Comparison of ENCODE assay signal across 21 cellular contexts in genomic region chr14:67474366-67474765, GRCh38.
"Had no signal": no experiment of that assay in that cellular context is flagged by ENCODE, and none has a peak within 500 bp of the region (broad histone marks: within the 10 kb centered on the region; RNA-seq: fewer than 3 reads in every experiment).

No MANE protein-coding gene starts in this region.

- H3K27me3 ChIP-seq: colonic mucosa, esophagus squamous epithelium, gastroesophageal sphincter, neutrophil, sigmoid colon, stomach had no signal

- H3K4me1 ChIP-seq: colonic mucosa, esophagus squamous epithelium, gastroesophageal sphincter, sigmoid colon, stomach had no signal

- H3K36me3 ChIP-seq: colonic mucosa, esophagus squamous epithelium, sigmoid colon had no signal

- H3K27ac ChIP-seq: colonic mucosa, esophagus squamous epithelium, gastroesophageal sphincter, neutrophil, psoas muscle, sigmoid colon, stomach had no signal

- H3K4me3 Mint-ChIP-seq: naive B cell had no signal

- H3K4me3 ChIP-seq: colonic mucosa, esophagus squamous epithelium, gastroesophageal sphincter, lung, psoas muscle, sigmoid colon, stomach had no signal

- H3K27me3 Mint-ChIP-seq: naive B cell had no signal

- ATAC-seq: gastroesophageal sphincter, left colon, left ventricle myocardium superior, psoas muscle had no signal

- FAIRE-seq: kidney, small intestine had no signal

- H3K9me3 Mint-ChIP-seq: naive B cell had no signal

- H3K9me3 ChIP-seq: colonic mucosa, esophagus squamous epithelium, gastroesophageal sphincter, neutrophil, psoas muscle, sigmoid colon, stomach had no signal

- DNase-seq: colonic mucosa; dermis blood vessel endothelial cell; esophagus squamous epithelium; foreskin fibroblast; glutamatergic neuron; left colon; left ventricle myocardium superior; mesenchymal stem cell; naive B cell; psoas muscle; sigmoid colon; small intestine; stimulated activated CD4-positive, alpha-beta T cell treated with anti-CD3 and anti-CD28 coated beads, Interleukin-12 subunit alpha, Interleukin-12 subunit beta, amount 100 ng/mL, for 4 hours; stimulated activated naive CD4-positive, alpha-beta T cell; stomach; substantia nigra; trophoblast cell had no signal
